Comparison of ENCODE assay signal across 24 cellular contexts in genomic region chr17:57562231-57562630, GRCh38.
DNase-seq lines count a peak whose midpoint lies in the region; ATAC-seq, FAIRE-seq and TF ChIP-seq lines count a peak whose summit lies in the region.
"Had no signal": no experiment of that assay in that cellular context is flagged by ENCODE, and none has a peak within 500 bp of the region (broad histone marks: within the 10 kb centered on the region; RNA-seq: fewer than 3 reads in every experiment).

No MANE protein-coding gene starts in this region.

- peak overlapping the region; percentile 82 for H3K27ac ChIP-seq in HepG2 (ENCODE audit: extremely low read length, insufficient read depth, low read length)
- no peak overlapping the region for H3K27ac ChIP-seq in right lobe of liver
- peak overlapping the region; percentile 31 for H3K27ac ChIP-seq in layer of hippocampus (ENCODE audit: low read depth, low read length)
- H3K27ac ChIP-seq: parathyroid adenoma, uterus had no signal

- no peak for TF ChIP-seq POLR2A in HepG2 (IDR thresholded peaks at IDR 0.05; ENCODE audit: insufficient read depth in 1 of 2, low read depth in 2 of 2, low read length in 2 of 2)
- TF ChIP-seq POLR2A in right lobe of liver (IDR thresholded peaks at IDR 0.05) = no peak

- H3K4me3 ChIP-seq in HepG2 (replicated peaks in 1 of 3; ENCODE audit: insufficient read depth in 1 of 3, low read depth in 2 of 3, low read length in 3 of 3) (no peak overlapping the region), right lobe of liver (no peak overlapping the region)
- H3K4me3 ChIP-seq: uterus had no signal

- H3K27me3 ChIP-seq in HepG2 (ENCODE audit: control insufficient read depth in 1 of 2, insufficient read depth in 2 of 2, low read length in 2 of 2) (no peaks in the 10 kb centered on the region), right lobe of liver (no peaks in the 10 kb centered on the region), layer of hippocampus (ENCODE audit: control insufficient read depth, insufficient read depth, low read length) (no peaks in the 10 kb centered on the region)
- H3K27me3 ChIP-seq: uterus had no signal

- no peaks in the 10 kb centered on the region for H3K27me3 Mint-ChIP-seq in activated T-helper 1 cell treated with anti-CD3 and anti-CD28 coated beads, Interleukin-12 subunit alpha, Interleukin-12 subunit beta, Interleukin-2, Interleukin-4 antibody, amounts not matched to agents 30 ng/mL and 10 ng/mL and 1 ng/mL, durations not matched to agents 14 hours and 24 hours and 36 hours (ENCODE audit: insufficient read depth)
- peaks cover 3% of the 10 kb centered on the region for H3K27me3 Mint-ChIP-seq in type B pancreatic cell
- H3K27me3 Mint-ChIP-seq in activated naive CD8-positive, alpha-beta T cell treated with anti-CD3 and anti-CD28 coated beads for 36 hours = no peaks in the 10 kb centered on the region
- H3K27me3 Mint-ChIP-seq: activated CD4-positive, alpha-beta T cell treated with anti-CD3 and anti-CD28 coated beads for 36 hours; T-cell had no signal

- CTCF ChIA-PET in HepG2 (lab: Yijun Ruan, JAX; ENCODE audit: low intra/inter-chr PET ratio, low total read pairs) = no interaction called here

- H3K4me1 ChIP-seq in HepG2 (ENCODE audit: insufficient read depth, low read length) (peaks cover 65% of the 10 kb centered on the region), right lobe of liver (peaks cover 0 to 9% (median 0%) of the 10 kb centered on the region in 4 donors)
- H3K4me1 ChIP-seq: uterus had no signal

- FAIRE-seq in HepG2 (lab: Jason Lieb, UNC) = no peak
- FAIRE-seq: bronchial epithelial cell, GM12892, TTC549 had no signal

- peak overlapping the region; percentile 78 for H3K4me2 ChIP-seq in HepG2 (ENCODE audit: low read depth, low read length)

- in situ Hi-C loops in HepG2 (cut with HindIII; ENCODE audit: extremely low pct_ligation_motif_present, low pct_unique_long_range_greater_than_20kb) = loop anchor here (5.0 kb wide), 2 partner anchors 35 to 105 kb away; no protein-coding TSS in a partner anchor

- ATAC-seq in HepG2 = no peak
- ATAC-seq in right lobe of liver = no peak
- ATAC-seq in HG03342 (IDR thresholded peaks at IDR 0.05; ENCODE audit: unreplicated experiment) = no peak
- ATAC-seq: activated CD4-positive, alpha-beta T cell treated with anti-CD3 and anti-CD28 coated beads for 36 hours; left cardiac atrium; PC-3; T-cell had no signal

- no TSS peak for BruUV-seq in HepG2 (replicated peaks; lab: Mats Ljungman, UMichigan)

- no peak for TF ChIP-seq RAD21 in HepG2 (CRISPR knock-in tag; IDR thresholded peaks at IDR 0.05)

- peaks cover 5 to 31% of the 10 kb centered on the region in 2 experiments; a peak in 4 of 5 replicates for H3K36me3 ChIP-seq in HepG2 (replicated peaks in 1 of 2; ENCODE audit: control insufficient read depth in 1 of 2, insufficient read depth in 2 of 2, low read length in 2 of 2)
- H3K36me3 ChIP-seq in right lobe of liver = no peaks in the 10 kb centered on the region
- H3K36me3 ChIP-seq: uterus had no signal

- no peak for DNase-seq in HepG2 (ENCODE audit: low spot score)
- no peak for DNase-seq in right lobe of liver
- no peak for DNase-seq in activated T-helper 1 cell treated with anti-CD3 and anti-CD28 coated beads, Interleukin-12 subunit alpha, Interleukin-12 subunit beta, Interleukin-2, Interleukin-4 antibody, amounts not matched to agents 30 ng/mL and 10 ng/mL and 1 ng/mL, durations not matched to agents 14 hours and 24 hours and 36 hours (ENCODE audit: low spot score)
- DNase-seq in type B pancreatic cell (ENCODE audit: extremely low spot score, unreplicated experiment) = no peak
- no peak for DNase-seq in activated naive CD8-positive, alpha-beta T cell treated with anti-CD3 and anti-CD28 coated beads for 36 hours
- no peak for DNase-seq in activated CD4-positive, alpha-beta T cell treated with anti-CD3 and anti-CD28 coated beads for 4 hours
- DNase-seq: activated CD4-positive, alpha-beta T cell treated with anti-CD3 and anti-CD28 coated beads for 36 hours; activated CD8-positive, alpha-beta memory T cell treated with anti-CD3 and anti-CD28 coated beads, Interleukin-2, amount 50 U/mL, for 4 hours; activated effector memory CD4-positive, alpha-beta T cell treated with Interleukin-2 at 50 U/mL for 16 hours; Kasumi-1; left cardiac atrium; mesendoderm; NCI-H1092; NCI-H2029; PC-3; Right ventricle myocardium superior; T-cell; uterus had no signal

- H3K36me3 Mint-ChIP-seq in activated T-helper 1 cell treated with anti-CD3 and anti-CD28 coated beads, Interleukin-12 subunit alpha, Interleukin-12 subunit beta, Interleukin-2, Interleukin-4 antibody, amounts not matched to agents 30 ng/mL and 10 ng/mL and 1 ng/mL, durations not matched to agents 14 hours and 24 hours and 36 hours (ENCODE audit: low read depth) = peaks cover 2% of the 10 kb centered on the region
- peaks cover 32% of the 10 kb centered on the region for H3K36me3 Mint-ChIP-seq in type B pancreatic cell
- no peaks in the 10 kb centered on the region for H3K36me3 Mint-ChIP-seq in activated naive CD8-positive, alpha-beta T cell treated with anti-CD3 and anti-CD28 coated beads for 36 hours

- H3K4me3 Mint-ChIP-seq in activated T-helper 1 cell treated with anti-CD3 and anti-CD28 coated beads, Interleukin-12 subunit alpha, Interleukin-12 subunit beta, Interleukin-2, Interleukin-4 antibody, amounts not matched to agents 30 ng/mL and 10 ng/mL and 1 ng/mL, durations not matched to agents 14 hours and 24 hours and 36 hours = no peak overlapping the region
- H3K4me3 Mint-ChIP-seq in type B pancreatic cell = no peak overlapping the region
- H3K4me3 Mint-ChIP-seq in activated naive CD8-positive, alpha-beta T cell treated with anti-CD3 and anti-CD28 coated beads for 36 hours = no peak overlapping the region
- H3K4me3 Mint-ChIP-seq: activated CD4-positive, alpha-beta T cell treated with anti-CD3 and anti-CD28 coated beads for 36 hours; T-cell had no signal

- peaks cover 13% of the 10 kb centered on the region for H3K4me1 Mint-ChIP-seq in activated T-helper 1 cell treated with anti-CD3 and anti-CD28 coated beads, Interleukin-12 subunit alpha, Interleukin-12 subunit beta, Interleukin-2, Interleukin-4 antibody, amounts not matched to agents 30 ng/mL and 10 ng/mL and 1 ng/mL, durations not matched to agents 14 hours and 24 hours and 36 hours (ENCODE audit: low read depth)
- H3K4me1 Mint-ChIP-seq in type B pancreatic cell (ENCODE audit: unreplicated experiment) = peaks cover 57% of the 10 kb centered on the region
- H3K4me1 Mint-ChIP-seq in activated naive CD8-positive, alpha-beta T cell treated with anti-CD3 and anti-CD28 coated beads for 36 hours = peaks cover 7% of the 10 kb centered on the region

- peaks cover 10% of the 10 kb centered on the region for H3K79me2 ChIP-seq in HepG2 (ENCODE audit: insufficient read depth, low read length)

- WGBS in HepG2 (ENCODE audit: low lambda C conversion rate) = 92% methylated on average over 6 of the region's 6 CpGs
- WGBS in right lobe of liver (ENCODE audit: insufficient coverage, low coverage, low lambda C conversion rate, missing lambda C conversion rate) = 92% methylated on average over 5 of the region's 6 CpGs

- no peaks in the 10 kb centered on the region for H3K9me3 Mint-ChIP-seq in activated T-helper 1 cell treated with anti-CD3 and anti-CD28 coated beads, Interleukin-12 subunit alpha, Interleukin-12 subunit beta, Interleukin-2, Interleukin-4 antibody, amounts not matched to agents 30 ng/mL and 10 ng/mL and 1 ng/mL, durations not matched to agents 14 hours and 24 hours and 36 hours
- no peaks in the 10 kb centered on the region for H3K9me3 Mint-ChIP-seq in type B pancreatic cell
- H3K9me3 Mint-ChIP-seq in activated naive CD8-positive, alpha-beta T cell treated with anti-CD3 and anti-CD28 coated beads for 36 hours = no peaks in the 10 kb centered on the region
- H3K9me3 Mint-ChIP-seq: T-cell had no signal

- H3K9me3 ChIP-seq in HepG2 (ENCODE audit: low read length) = no peaks in the 10 kb centered on the region
- H3K9me3 ChIP-seq in right lobe of liver = no peaks in the 10 kb centered on the region
- H3K9me3 ChIP-seq: uterus had no signal

- no peaks in the 10 kb centered on the region for H4K20me1 ChIP-seq in HepG2 (ENCODE audit: insufficient read depth, low read length)

- POLR2A ChIA-PET in HepG2 (lab: Yijun Ruan, JAX) = interaction anchor here (0.9 to 5.9 kb wide), 12 partner anchors 10 to 305 kb away, joined by 3 to 113 read pairs (median 10); partner anchors contain the start of gene MSI2

- H2AFZ ChIP-seq in HepG2 (ENCODE audit: low read length) = no peak overlapping the region
- H2AFZ ChIP-seq: parathyroid adenoma had no signal

- peak overlapping the region; percentile 1 for H3K27ac Mint-ChIP-seq in activated T-helper 1 cell treated with anti-CD3 and anti-CD28 coated beads, Interleukin-12 subunit alpha, Interleukin-12 subunit beta, Interleukin-2, Interleukin-4 antibody, amounts not matched to agents 30 ng/mL and 10 ng/mL and 1 ng/mL, durations not matched to agents 14 hours and 24 hours and 36 hours
- H3K27ac Mint-ChIP-seq in type B pancreatic cell = peak overlapping the region; percentile 60
- H3K27ac Mint-ChIP-seq in activated naive CD8-positive, alpha-beta T cell treated with anti-CD3 and anti-CD28 coated beads for 36 hours = no peak overlapping the region
- H3K27ac Mint-ChIP-seq: activated CD4-positive, alpha-beta T cell treated with anti-CD3 and anti-CD28 coated beads for 36 hours; T-cell had no signal

- no peak overlapping the region; the same call in 1 of the 2 replicates for H3K9ac ChIP-seq in HepG2 (ENCODE audit: insufficient read depth, low read depth, low read length)
- H3K9ac ChIP-seq: parathyroid adenoma had no signal

- no peak for TF ChIP-seq CTCF in HepG2 (CRISPR knock-in tag; IDR thresholded peaks at IDR 0.05)
- TF ChIP-seq CTCF in right lobe of liver (IDR thresholded peaks at IDR 0.05) = no peak
- no peak for TF ChIP-seq CTCF in type B pancreatic cell (conservative IDR thresholded peaks at IDR 0.05)

- no peak for TF ChIP-seq EP300 in HepG2 (IDR thresholded peaks at IDR 0.05; ENCODE audit: low read depth in 2 of 2, low read length in 2 of 2)
- TF ChIP-seq EP300 in HepG2 (CRISPR knock-in tag; IDR thresholded peaks at IDR 0.05; ENCODE audit: borderline replicate concordance) = peak; percentile 31; the same call in 1 of the 2 replicates

- intact Hi-C loops in HepG2 (cut with micrococcal nuclease; ENCODE audit: unreplicated experiment) (no loop called here), right lobe of liver (cut with DNase I) (no loop called here)
- intact Hi-C loops in activated T-helper 1 cell treated with anti-CD3 and anti-CD28 coated beads, Interleukin-12 subunit alpha, Interleukin-12 subunit beta, Interleukin-2, Interleukin-4 antibody, amounts not matched to agents 30 ng/mL and 10 ng/mL and 1 ng/mL, durations not matched to agents 14 hours and 24 hours and 36 hours (cut with micrococcal nuclease) = no loop called here

Comparison
In these comparisons a context has a peak if more than half of its experiments do, and no peak if none do; other contexts are left out.
1. H3K27ac ChIP-seq: peak in HepG2 (single experiment) and layer of hippocampus (single experiment); none in right lobe of liver (0 of 3).